ENCODE assay signal across 8 cellular contexts in the genomic region with DNA sequence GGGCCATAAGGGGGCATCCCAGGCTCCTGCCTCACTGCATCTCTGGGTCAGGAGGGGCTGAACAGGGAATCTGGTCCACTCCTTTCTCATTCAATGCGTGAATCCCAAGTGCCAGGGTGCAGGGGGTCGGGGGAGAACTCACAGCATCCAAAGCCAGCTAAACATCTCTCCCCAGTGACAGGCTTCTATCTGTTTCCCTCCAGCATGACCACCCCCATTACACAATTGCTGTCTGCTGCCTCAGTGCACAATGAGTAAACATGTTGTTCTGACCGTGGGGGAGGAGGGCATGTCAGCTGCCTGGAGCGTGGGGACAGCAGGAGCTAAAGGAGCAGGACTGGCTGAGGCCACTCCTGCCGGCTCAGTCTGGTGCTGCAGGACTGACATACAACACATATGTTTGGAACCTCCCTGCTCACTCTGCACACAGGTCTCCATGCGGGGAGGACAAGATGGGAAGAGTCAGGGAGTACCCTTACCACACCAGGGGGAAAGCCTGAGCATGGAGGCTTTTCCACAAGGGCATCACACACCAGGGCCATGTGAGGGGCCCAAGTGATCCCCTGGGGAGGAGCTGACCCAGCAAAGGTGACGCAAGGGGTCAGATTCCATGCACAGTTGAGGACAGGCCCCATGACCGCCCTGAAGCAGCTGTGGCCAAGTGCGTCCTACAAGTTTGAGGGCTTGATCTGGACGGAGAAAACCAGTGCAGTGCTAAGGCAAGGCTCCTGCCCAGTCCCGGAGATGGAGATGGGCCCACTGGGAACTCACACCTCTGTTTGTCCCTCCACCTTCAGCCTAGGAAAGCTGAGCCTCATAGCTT. TPM values are rescaled to one million over a fixed set of nuclear protein-coding genes. Genes with fewer than 3 reads are reported as not detected.
DNase-seq lines count a peak whose midpoint lies in the region; ATAC-seq and TF ChIP-seq lines count a peak whose summit lies in the region.

No MANE protein-coding gene starts in this region.

- peak; percentile 4 for DNase-seq in 8988T
- peak; percentile 86 for DNase-seq in LHCN-M2 (ENCODE audit: low read depth)
- peak; percentile 66 for DNase-seq in dermis blood vessel endothelial cell
- peak in 1 of 2 experiments; percentile 2 for DNase-seq in mesothelial cell of epicardium (ENCODE audit: low spot score in 2 of 2, unreplicated experiment in 2 of 2)
- peak; percentile 78 to 89 for DNase-seq in uterus
- no peak for DNase-seq in activated CD4-positive, alpha-beta memory T cell treated with anti-CD3 and anti-CD28 coated beads for 36 hours
- no peak for DNase-seq in DMS114 treated with DMSO at 0.1 percent for 48 hours (lab: John Stamatoyannopoulos, UW; ENCODE audit: unreplicated experiment)

- TF ChIP-seq POLR2A in uterus (IDR thresholded peaks at IDR 0.05): peak; percentile 68 to 71

- intact Hi-C loops in uterus (cut with DNase I; ENCODE audit: low total_unique reads): no loop called here
- intact Hi-C loops in activated CD4-positive, alpha-beta memory T cell treated with anti-CD3 and anti-CD28 coated beads for 36 hours (cut with micrococcal nuclease): no loop called here

- CTCF ChIA-PET in activated CD4-positive, alpha-beta memory T cell treated with anti-CD3 and anti-CD28 coated beads for 36 hours (lab: Charles Lee): interaction anchor here (0.7 to 1.6 kb wide), 3 partner anchors 13 to 166 kb away, joined by 3 to 11 read pairs (median 4); no protein-coding TSS in a partner anchor

- peak overlapping the region; percentile 59 to 76 for H3K4me3 ChIP-seq in uterus

- H3K27ac Mint-ChIP-seq in mesothelial cell of epicardium: peak overlapping the region; percentile 89
- no peak overlapping the region for H3K27ac Mint-ChIP-seq in activated CD4-positive, alpha-beta memory T cell treated with anti-CD3 and anti-CD28 coated beads for 36 hours

- no peaks in the 10 kb centered on the region for H3K27me3 ChIP-seq in uterus

- peaks cover 66% of the 10 kb centered on the region for H3K4me1 Mint-ChIP-seq in mesothelial cell of epicardium
- H3K4me1 Mint-ChIP-seq in activated CD4-positive, alpha-beta memory T cell treated with anti-CD3 and anti-CD28 coated beads for 36 hours (ENCODE audit: low read depth): peaks cover 28% of the 10 kb centered on the region

- ATAC-seq in HG02763 (IDR thresholded peaks at IDR 0.05; ENCODE audit: unreplicated experiment): no peak

- H3K9me3 ChIP-seq in uterus: no peaks in the 10 kb centered on the region

- peak overlapping the region; percentile 99 for H3K27ac ChIP-seq in uterus

- H3K36me3 ChIP-seq in uterus: no peaks in the 10 kb centered on the region

- no peaks in the 10 kb centered on the region for H3K9me3 Mint-ChIP-seq in mesothelial cell of epicardium
- H3K9me3 Mint-ChIP-seq in activated CD4-positive, alpha-beta memory T cell treated with anti-CD3 and anti-CD28 coated beads for 36 hours: no peaks in the 10 kb centered on the region

- peaks cover 0 to 23% of the 10 kb centered on the region in 2 donors for H3K4me1 ChIP-seq in uterus

- POLR2A ChIA-PET in activated CD4-positive, alpha-beta memory T cell treated with anti-CD3 and anti-CD28 coated beads for 36 hours (lab: Charles Lee): interaction anchor here (0.8 to 0.9 kb wide), 2 partner anchors 9 kb away, joined by 3 read pairs; no protein-coding TSS in a partner anchor

- H3K27me3 Mint-ChIP-seq in mesothelial cell of epicardium (ENCODE audit: low read depth): no peaks in the 10 kb centered on the region
- H3K27me3 Mint-ChIP-seq in activated CD4-positive, alpha-beta memory T cell treated with anti-CD3 and anti-CD28 coated beads for 36 hours: no peaks in the 10 kb centered on the region

- H3K4me3 Mint-ChIP-seq in mesothelial cell of epicardium: peak overlapping the region; percentile 56
- no peak overlapping the region for H3K4me3 Mint-ChIP-seq in activated CD4-positive, alpha-beta memory T cell treated with anti-CD3 and anti-CD28 coated beads for 36 hours

- H3K36me3 Mint-ChIP-seq in mesothelial cell of epicardium: peaks cover 5% of the 10 kb centered on the region
- H3K36me3 Mint-ChIP-seq in activated CD4-positive, alpha-beta memory T cell treated with anti-CD3 and anti-CD28 coated beads for 36 hours: no peaks in the 10 kb centered on the region

- TF ChIP-seq CTCF in mesothelial cell of epicardium (IDR thresholded peaks at IDR 0.05; ENCODE audit: unreplicated experiment) (no peak), uterus (IDR thresholded peaks at IDR 0.05) (peak in 3 of 4 experiments; percentile 11 to 62 (median 23))

RNA-seq across cellular contexts. Expression of a gene that starts 1.4 kb away (rescaled TPM):
- total RNA-seq in LHCN-M2 (2014; rRNA removed) (79.6 and 95.7 TPM in 2 replicates), dermis blood vessel endothelial cell (56.2 and 56.5 TPM in 2 replicates), mesothelial cell of epicardium (78.8 to 91.7 TPM (median 86.4 TPM) in 3 replicates), uterus (100 to 1,000 TPM in 2 of 4 donors, 10 to 100 TPM in 2; 64.0 to 394 (median 112) TPM)
- polyA plus RNA-seq in LHCN-M2 (2012): 34.3 TPM
- total RNA-seq in activated CD4-positive, alpha-beta memory T cell treated with anti-CD3 and anti-CD28 coated beads for 36 hours: 1 to 10 TPM; 1.8 to 2.4 TPM

RNA-seq across cellular contexts. Expression of a gene that starts 27.9 kb away (rescaled TPM):
- total RNA-seq in LHCN-M2 (2014; rRNA removed) (20.0 and 21.9 TPM in 2 replicates), dermis blood vessel endothelial cell (13.1 and 16.5 TPM in 2 replicates), mesothelial cell of epicardium (20.2 to 20.9 TPM (median 20.6 TPM) in 3 replicates), uterus (10 to 100 TPM; 15.9 to 75.5 (median 28.9) TPM)
- 32.5 TPM for polyA plus RNA-seq in LHCN-M2 (2012)
- 10 to 100 TPM; 32.8 to 35.4 TPM for total RNA-seq in activated CD4-positive, alpha-beta memory T cell treated with anti-CD3 and anti-CD28 coated beads for 36 hours

RNA-seq across cellular contexts. Expression of a gene that starts 45.0 kb away (rescaled TPM):
- total RNA-seq in LHCN-M2 (2014; rRNA removed): 468 and 479 TPM in 2 replicates
- 194 TPM for polyA plus RNA-seq in LHCN-M2 (2012)
- 1,240 and 1,351 TPM in 2 replicates for total RNA-seq in dermis blood vessel endothelial cell
- 544 to 576 TPM (median 554 TPM) in 3 replicates for total RNA-seq in mesothelial cell of epicardium
- total RNA-seq in uterus: 1,000 to 10,000 TPM in 1 of 4 donors, 100 to 1,000 TPM in 3; 388 to 1,076 (median 585) TPM
- total RNA-seq in activated CD4-positive, alpha-beta memory T cell treated with anti-CD3 and anti-CD28 coated beads for 36 hours: 100 to 1,000 TPM; 686 to 718 TPM

RNA-seq across cellular contexts. Expression of a gene that starts 46.2 kb away (rescaled TPM):
- 178 and 231 TPM in 2 replicates for total RNA-seq in LHCN-M2 (2014; rRNA removed)
- 127 TPM for polyA plus RNA-seq in LHCN-M2 (2012)
- total RNA-seq in dermis blood vessel endothelial cell: 4.9 and 7.0 TPM in 2 replicates
- 70.3 to 77.2 TPM (median 75.6 TPM) in 3 replicates for total RNA-seq in mesothelial cell of epicardium
- total RNA-seq in uterus: 100 to 1,000 TPM in 3 of 4 donors, 10 to 100 TPM in 1; 48.7 to 762 (median 252) TPM
- 1 to 10 TPM; 4.1 to 4.9 TPM for total RNA-seq in activated CD4-positive, alpha-beta memory T cell treated with anti-CD3 and anti-CD28 coated beads for 36 hours

RNA-seq across cellular contexts. Expression of a gene that starts 52.0 kb away (rescaled TPM):
- total RNA-seq in LHCN-M2 (2014; rRNA removed) (not detected in 2 replicates), dermis blood vessel endothelial cell (not detected in 2 replicates), mesothelial cell of epicardium (0.13 to 0.40 TPM (median 0.20 TPM) in 3 replicates), uterus (under 1 TPM in 1 of 4 donors, not detected in 3; 0.82 TPM)
- polyA plus RNA-seq in LHCN-M2 (2012): not detected
- 1 to 10 TPM; 1.1 to 1.5 TPM for total RNA-seq in activated CD4-positive, alpha-beta memory T cell treated with anti-CD3 and anti-CD28 coated beads for 36 hours

Comparison
In these comparisons a context has a peak if more than half of its experiments do, and no peak if none do; other contexts are left out.
1. DNase-seq: peak in 8988T (single experiment), LHCN-M2 (single experiment), dermis blood vessel endothelial cell (single experiment) and uterus (2 of 2); none in activated CD4-positive, alpha-beta memory T cell treated with anti-CD3 and anti-CD28 coated beads for 36 hours (single experiment) and DMS114 treated with DMSO at 0.1 percent for 48 hours (single experiment).
2. RNA of a gene that starts 1.4 kb away (total RNA-seq): 64.0 to 394 TPM in uterus, 79.6 to 95.7 TPM in LHCN-M2, 78.8 to 91.7 TPM in mesothelial cell of epicardium and 56.2 to 56.5 TPM in dermis blood vessel endothelial cell; 1.8 to 2.4 TPM in activated CD4-positive, alpha-beta memory T cell treated with anti-CD3 and anti-CD28 coated beads for 36 hours; every median in the first group is over 10 times any median in the second.